Comparison of ENCODE assay signal across 1 cellular context in the genomic region with DNA sequence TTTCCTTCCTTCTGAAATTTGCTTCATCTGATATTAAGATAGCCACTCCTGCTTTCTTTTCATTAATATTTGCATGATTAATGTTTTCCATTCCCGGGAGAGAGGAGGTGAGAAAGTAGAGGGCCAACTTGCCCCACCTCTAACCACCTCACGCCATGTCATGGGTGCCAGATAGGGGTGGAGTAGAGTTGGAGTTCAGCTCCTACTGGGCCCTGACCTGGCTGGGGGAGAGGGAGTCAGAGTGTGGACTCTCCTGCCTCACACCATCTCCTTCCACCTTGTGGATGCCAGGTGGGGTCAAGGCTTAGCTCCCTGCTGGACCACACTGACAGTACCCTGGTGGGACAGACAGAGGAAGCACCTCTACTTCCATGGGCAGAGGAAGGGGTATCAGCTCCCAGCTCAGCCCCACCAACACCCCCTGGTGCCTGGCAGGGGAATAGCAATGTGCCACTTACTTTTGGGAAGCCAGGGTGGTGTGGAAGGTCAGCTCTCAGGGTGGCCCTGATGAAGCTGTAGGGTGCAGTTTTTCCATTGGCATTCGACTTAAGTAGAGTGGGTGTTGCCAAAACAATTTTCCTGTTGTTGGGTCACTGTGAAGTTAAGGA.
TF ChIP-seq lines count a peak whose summit lies in the region.

No MANE protein-coding gene starts in this region.

TF ChIP-seq in HCT116, 20 proteins besides CTCF, POLR2A, EP300 and RAD21 (continued from another document):
- TF ChIP-seq, protein P1, sequence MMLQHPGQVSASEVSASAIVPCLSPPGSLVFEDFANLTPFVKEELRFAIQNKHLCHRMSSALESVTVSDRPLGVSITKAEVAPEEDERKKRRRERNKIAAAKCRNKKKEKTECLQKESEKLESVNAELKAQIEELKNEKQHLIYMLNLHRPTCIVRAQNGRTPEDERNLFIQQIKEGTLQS (IDR thresholded peaks at IDR 0.05) = no peak
- TF ChIP-seq SIN3A (IDR thresholded peaks at IDR 0.05; ENCODE audit: low read depth) = no peak
